Comparison of ENCODE assay signal across 23 cellular contexts in genomic region chr10:93841930-93842329, GRCh38. TPM values are rescaled to one million over a fixed set of nuclear protein-coding genes. Genes with fewer than 3 reads are reported as not detected.
DNase-seq lines count a peak whose midpoint lies in the region; ATAC-seq and TF ChIP-seq lines count a peak whose summit lies in the region.
"Had no signal": no experiment of that assay in that cellular context is flagged by ENCODE, and none has a peak within 500 bp of the region (broad histone marks: within the 10 kb centered on the region; RNA-seq: fewer than 3 reads in every experiment).

No MANE protein-coding gene starts in this region.

- no peaks in the 10 kb centered on the region for H3K36me3 ChIP-seq in ectodermal cell (ENCODE audit: control insufficient read depth, insufficient read depth, low read length)
- no peaks in the 10 kb centered on the region for H3K36me3 ChIP-seq in suprapubic skin
- H3K36me3 ChIP-seq: BLaER1 treated with 17β-estradiol and CSF1 and Interleukin-3, amounts not matched to agents 10 nM and 100 nM; SJSA1 had no signal

- TF ChIP-seq EP300 in suprapubic skin (IDR thresholded peaks at IDR 0.05) = no peak

- peaks cover 56% of the 10 kb centered on the region for H3K27me3 ChIP-seq in ectodermal cell (ENCODE audit: control insufficient read depth, insufficient read depth, low read length, poor library complexity, severe bottlenecking)
- H3K27me3 ChIP-seq in suprapubic skin = no peaks in the 10 kb centered on the region
- H3K27me3 ChIP-seq: BLaER1 treated with 17β-estradiol and CSF1 and Interleukin-3, amounts not matched to agents 10 nM and 100 nM; SJSA1 had no signal

- DNase-seq in NCI-H82 (lab: John Stamatoyannopoulos, UW) (peak; percentile 29), NCI-H82 treated with DMSO at 0.1 percent for 48 hours (lab: John Stamatoyannopoulos, UW; ENCODE audit: unreplicated experiment) (no peak), iPS-NIHi11 (ENCODE audit: low spot score) (peak; percentile 75), NCI-H748 treated with DMSO at 0.1 percent for 48 hours (lab: John Stamatoyannopoulos, UW) (no peak), T-helper 1 cell (no peak), suprapubic skin (ENCODE audit: low spot score in 2 of 2) (no peak)
- DNase-seq: ACHN; Calu3; CD8-positive, alpha-beta T cell; DMS153; GOT3; IMR-90; NCI-H1092 treated with DMSO at 0.1 percent for 48 hours; NCI-H1436 treated with DMSO at 0.1 percent for 48 hours; NCI-H2029 treated with DMSO at 0.1 percent for 48 hours; NCI-H226 had no signal

- ATAC-seq in GM21447 (IDR thresholded peaks at IDR 0.05; ENCODE audit: unreplicated experiment) = no peak
- ATAC-seq: CD8-positive, alpha-beta T cell; Right ventricle myocardium inferior had no signal

- WGBS in ectodermal cell, 2 experiments = 0% methylated on average over 2 of the region's 2 CpGs
- 18% methylated on average over 2 of the region's 2 CpGs for WGBS in suprapubic skin

- no peak for TF ChIP-seq POLR2A in suprapubic skin (IDR thresholded peaks at IDR 0.05)

- peaks cover 13% of the 10 kb centered on the region for H3K4me1 ChIP-seq in ectodermal cell (ENCODE audit: control insufficient read depth, insufficient read depth, low read length)
- no peaks in the 10 kb centered on the region for H3K4me1 ChIP-seq in suprapubic skin
- H3K4me1 ChIP-seq: SJSA1 had no signal

- no peak for TF ChIP-seq CTCF in suprapubic skin (IDR thresholded peaks at IDR 0.05)

- no peak overlapping the region for H3K4me3 ChIP-seq in ectodermal cell (ENCODE audit: insufficient read depth, low read depth, low read length)
- H3K4me3 ChIP-seq in suprapubic skin = no peak overlapping the region
- H3K4me3 ChIP-seq: BLaER1 treated with 17β-estradiol and CSF1 and Interleukin-3, amounts not matched to agents 10 nM and 100 nM; SJSA1 had no signal

- H3K27ac ChIP-seq in ectodermal cell (ENCODE audit: insufficient read depth, low read depth, low read length, poor library complexity, severe bottlenecking) (peak overlapping the region; percentile 50), suprapubic skin (no peak overlapping the region)
- H3K27ac ChIP-seq: 22Rv1; BLaER1 treated with 17β-estradiol and CSF1 and Interleukin-3, amounts not matched to agents 10 nM and 100 nM; KMS-11; SJSA1 had no signal

- H3K9me3 ChIP-seq in ectodermal cell (ENCODE audit: control insufficient read depth, low read length) (no peaks in the 10 kb centered on the region), suprapubic skin (no peaks in the 10 kb centered on the region)
- H3K9me3 ChIP-seq: SJSA1 had no signal

RNA-seq across cellular contexts. Expression of gene SLC35G1, which starts 51.8 kb away (rescaled TPM):
- 14.4 TPM for polyA plus RNA-seq in ectodermal cell (2013, experiment 1 of 4)
- 17.7 TPM for polyA plus RNA-seq in ectodermal cell (2013, experiment 2 of 4)
- 13.8 TPM for polyA plus RNA-seq in ectodermal cell (2013, experiment 3 of 4)
- polyA plus RNA-seq in ectodermal cell (2013, experiment 4 of 4) = 16.1 TPM
- 1 to 10 TPM; 1.4 to 5.1 (median 4.2) TPM for total RNA-seq in suprapubic skin

Comparison
In these comparisons a context has a peak if more than half of its experiments do, and no peak if none do; other contexts are left out.
1. DNase-seq: peak in NCI-H82 (single experiment) and iPS-NIHi11 (single experiment); none in NCI-H82 treated with DMSO at 0.1 percent for 48 hours (single experiment), NCI-H748 treated with DMSO at 0.1 percent for 48 hours (single experiment), T-helper 1 cell (0 of 5) and suprapubic skin (0 of 2).